ENCODE assay signal across 29 cellular contexts in the genomic region with DNA sequence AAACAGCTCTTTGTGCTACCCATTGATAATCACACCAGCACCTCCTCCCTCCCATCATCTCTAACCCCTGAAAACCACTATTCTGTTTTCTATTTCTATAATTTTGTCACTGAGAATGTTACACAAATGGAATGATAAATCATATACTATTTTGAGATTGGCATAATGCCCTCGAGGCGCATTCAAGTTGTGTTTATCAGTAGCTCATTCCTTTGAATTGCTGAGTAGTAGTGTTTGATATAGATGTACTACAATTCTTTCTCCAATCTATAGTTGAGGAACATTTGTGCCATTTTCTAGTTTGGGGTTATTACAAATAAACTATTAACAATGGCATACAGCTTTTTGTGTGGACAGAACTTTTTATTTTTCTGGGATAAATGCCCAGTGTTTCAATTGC.
"Had no signal": no experiment of that assay in that cellular context is flagged by ENCODE, and none has a peak within 500 bp of the region (broad histone marks: within the 10 kb centered on the region; RNA-seq: fewer than 3 reads in every experiment).

No MANE protein-coding gene starts in this region.

- H3K36me3 ChIP-seq: neutrophil, spleen, suprapubic skin, thoracic aorta, thyroid gland, tibial nerve, upper lobe of right lung, uterus had no signal

- DNase-seq: naive B cell; naive thymus-derived CD8-positive, alpha-beta T cell; nephron progenitor cell; nucleus accumbens; posterior cingulate gyrus; psoas muscle; right cardiac atrium; spleen; stimulated activated CD4-positive, alpha-beta T cell treated with anti-CD3 and anti-CD28 coated beads, Interleukin-12 subunit alpha, Interleukin-12 subunit beta, amount 100 ng/mL, for 4 hours; stimulated activated CD4-positive, alpha-beta T cell treated with anti-CD3 and anti-CD28 coated beads, Interleukin-1b, Interleukin-23, amount 100 ng/mL, for 48 hours; stimulated activated CD4-positive, alpha-beta T cell treated with anti-CD3 and anti-CD28 coated beads, Interleukin-4, amount 100 ng/mL, for 1 hour; stimulated activated CD4-positive, alpha-beta T cell treated with anti-CD3 and anti-CD28 coated beads, Interleukin-4, amount 100 ng/mL, for 4 hours; stimulated activated CD8-positive, alpha-beta memory T cell treated with anti-CD3 and anti-CD28 coated beads, Interleukin-4, amount 100 ng/mL, for 48 hours; stimulated activated naive CD4-positive, alpha-beta T cell; stimulated activated naive CD8-positive, alpha-beta T cell treated with anti-CD3 and anti-CD28 coated beads, Interleukin-15, amount 100 ng/mL, for 72 hours; stimulated activated naive CD8-positive, alpha-beta T cell treated with anti-CD3 and anti-CD28 coated beads, Interleukin-15, Interleukin-2, amounts not matched to agents 100 U/mL and 50 U/mL, for 24 hours; substantia nigra; thyroid gland; upper lobe of right lung; uterus had no signal

- H3K4me3 ChIP-seq: psoas muscle, smooth muscle cell, spleen, suprapubic skin, thoracic aorta, thyroid gland, tibial nerve, upper lobe of right lung, uterus had no signal

- H3K9me3 ChIP-seq: neutrophil, psoas muscle, spleen, suprapubic skin, thoracic aorta, thyroid gland, tibial nerve, upper lobe of right lung, uterus had no signal

- H3K27me3 ChIP-seq: neutrophil, spleen, suprapubic skin, thyroid gland, tibial nerve, upper lobe of right lung, uterus had no signal

- H3K9ac ChIP-seq: parathyroid adenoma had no signal

- H3K79me2 ChIP-seq: parathyroid adenoma had no signal

- ATAC-seq: naive thymus-derived CD8-positive, alpha-beta T cell; natural killer cell treated with Interleukin-12 subunit alpha and Interleukin-12 subunit beta and Interleukin-15 and Interleukin-18, amount 100 ng/mL, for 72 hours; right cardiac atrium; sciatic nerve; stimulated activated memory B cell treated with anti-CD40 and anti-IgM and Interleukin-4, amounts not matched to agents 10 μg/mL and 1 μg/mL and 100 μg/mL, for 72 hours; stimulated activated naive CD8-positive, alpha-beta T cell treated with anti-CD3 and anti-CD28 coated beads, Interleukin-15, amount 100 ng/mL, for 72 hours; stimulated activated naive CD8-positive, alpha-beta T cell treated with anti-CD3 and anti-CD28 coated beads, Interleukin-15, Interleukin-2, amounts not matched to agents 100 U/mL and 50 U/mL, for 24 hours; upper lobe of right lung had no signal

- H3K27ac ChIP-seq: neutrophil, parathyroid adenoma, psoas muscle, spleen, suprapubic skin, thoracic aorta, thyroid gland, tibial nerve, upper lobe of right lung, uterus had no signal

- H2AFZ ChIP-seq: parathyroid adenoma had no signal

- H3K4me1 ChIP-seq: parathyroid adenoma, psoas muscle, thyroid gland, uterus had no signal

- H3K4me2 ChIP-seq: smooth muscle cell had no signal
